ENCODE assay signal across 8 cellular contexts in the genomic region with DNA sequence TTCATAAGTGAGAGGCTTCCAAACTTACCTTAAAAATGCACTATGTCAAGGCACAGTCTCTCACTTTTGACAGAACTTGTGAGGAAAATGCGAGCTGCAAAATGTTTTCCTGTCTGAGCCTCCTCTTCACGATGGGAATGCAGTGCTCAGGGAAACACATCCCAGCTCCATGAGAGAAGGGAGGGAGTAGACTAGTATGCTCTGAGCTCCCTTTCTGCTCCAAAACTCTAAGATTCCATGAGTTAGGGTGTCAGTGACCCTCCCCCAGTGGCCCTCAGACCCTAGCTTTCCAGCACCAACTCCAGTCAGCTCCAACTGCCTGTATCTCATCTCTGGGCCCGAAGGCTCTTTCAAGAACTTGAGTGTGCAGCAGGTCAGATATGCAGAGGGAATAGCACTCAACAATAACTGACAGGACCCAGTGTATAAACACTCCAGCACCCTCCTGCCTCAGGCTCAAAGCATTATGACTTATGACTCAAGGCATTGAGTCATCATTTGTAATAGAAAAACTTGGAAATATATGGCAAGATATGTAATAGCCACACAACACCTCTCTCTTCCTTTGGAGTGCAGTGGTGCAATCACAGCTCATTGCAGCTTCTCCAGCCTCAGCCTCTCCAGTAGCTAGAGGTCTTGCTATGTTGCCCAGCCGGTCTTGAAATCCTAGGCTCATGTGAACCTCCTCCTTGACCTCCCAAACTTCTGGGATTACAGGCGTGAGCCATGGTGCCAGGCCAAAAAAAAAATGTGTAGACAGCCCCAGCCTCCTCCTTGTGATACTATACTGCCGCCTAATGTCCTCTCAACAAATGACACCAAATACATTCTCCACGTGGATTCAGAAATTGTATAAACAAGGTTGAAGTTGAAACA. TPM values are rescaled to one million over a fixed set of nuclear protein-coding genes. Genes with fewer than 3 reads are reported as not detected.
DNase-seq lines count a peak whose midpoint lies in the region; ATAC-seq and TF ChIP-seq lines count a peak whose summit lies in the region.

No MANE protein-coding gene starts in this region.

- DNase-seq in AG08395 (ENCODE audit: low spot score) (peak; percentile 70), GM10248 (ENCODE audit: extremely low spot score) (peak; percentile 59), NAMALWA (ENCODE audit: low spot score) (peak; percentile 64), T-cell (peak in 1 of 34 experiments; percentile 26), fibroblast of lung (ENCODE audit: low read depth in 2 of 2) (peak; percentile 91 to 98), osteoblast (ENCODE audit: insufficient read length, low spot score, missing footprints) (peak; percentile 90)

- POLR2A ChIA-PET in GM10248 (lab: Yijun Ruan, JAX), result no interaction called here
- POLR2A ChIA-PET in T-cell (lab: Charles Lee), result interaction anchor here in 1 of 2 donors (1.6 kb wide), 1 partner anchor 183 kb away, joined by 3 read pairs; no protein-coding TSS in a partner anchor

- H4K20me1 ChIP-seq in fibroblast of lung (ENCODE audit: control insufficient read depth, extremely low read depth, insufficient read depth, low read length) (no peaks in the 10 kb centered on the region), osteoblast (ENCODE audit: insufficient read depth, low read length) (peaks cover 3% of the 10 kb centered on the region)

- CTCF ChIA-PET in GM10248 (lab: Yijun Ruan, JAX) (interaction anchor here (0.6 to 2.5 kb wide), 12 partner anchors 9 to 219 kb away, joined by 3 to 14 read pairs (median 5); no protein-coding TSS in a partner anchor), T-cell (lab: Charles Lee) (interaction anchor here in 1 of 2 donors (0.6 to 0.9 kb wide), 4 partner anchors 14 to 393 kb away, joined by 3 to 4 read pairs (median 3); no protein-coding TSS in a partner anchor)

- peaks cover 7% of the 10 kb centered on the region for H3K4me1 ChIP-seq in fibroblast of lung (ENCODE audit: control insufficient read depth, extremely low read depth, insufficient read depth, low read length)
- H3K4me1 ChIP-seq in osteoblast (ENCODE audit: insufficient read depth, low read length), result peaks cover 22% of the 10 kb centered on the region

- no peak overlapping the region for H3K4me3 ChIP-seq in fibroblast of lung (replicated peaks in 1 of 4; ENCODE audit: control extremely low read depth in 1 of 4, insufficient read depth in 1 of 4, low read depth in 3 of 4, low read length in 4 of 4)
- H3K4me3 ChIP-seq in osteoblast (ENCODE audit: insufficient read depth, low read length), result no peak overlapping the region

- H3K4me2 ChIP-seq in fibroblast of lung (ENCODE audit: extremely low read depth, insufficient read depth, low read length) (no peak overlapping the region), osteoblast (ENCODE audit: insufficient read depth, low read length) (peak overlapping the region; percentile 44)

- peak; percentile 53 to 73 (median 58) for ATAC-seq in T-cell (replicated peaks in 1 of 4)
- ATAC-seq in GM19455 (IDR thresholded peaks at IDR 0.05; ENCODE audit: unreplicated experiment), result no peak
- no peak for ATAC-seq in HG03159 (IDR thresholded peaks at IDR 0.05; ENCODE audit: unreplicated experiment)

- H3K79me2 ChIP-seq in fibroblast of lung (ENCODE audit: control insufficient read depth, insufficient read depth, low read length), result no peaks in the 10 kb centered on the region
- no peaks in the 10 kb centered on the region for H3K79me2 ChIP-seq in osteoblast (ENCODE audit: insufficient read depth, low read length)

- H3K9me3 ChIP-seq in fibroblast of lung (ENCODE audit: control insufficient read depth, insufficient read depth, low read depth, low read length) (no peaks in the 10 kb centered on the region), osteoblast (ENCODE audit: low read depth, low read length) (no peaks in the 10 kb centered on the region)

- no peak overlapping the region for H3K9ac ChIP-seq in fibroblast of lung (ENCODE audit: insufficient read depth, low read length)

- H3K9me3 Mint-ChIP-seq in T-cell, result peaks cover 0 to 11% (median 6%) of the 10 kb centered on the region in 3 donors

- H3K27ac ChIP-seq in fibroblast of lung (ENCODE audit: insufficient read depth, low read length) (no peak overlapping the region), osteoblast (ENCODE audit: low read depth, low read length) (peak overlapping the region; percentile 31)

- H2AFZ ChIP-seq in fibroblast of lung (ENCODE audit: low read length) (no peak overlapping the region), osteoblast (ENCODE audit: low read length) (no peak overlapping the region)

- H3K36me3 ChIP-seq in fibroblast of lung (ENCODE audit: control insufficient read depth, insufficient read depth, low read length) (no peaks in the 10 kb centered on the region), osteoblast (ENCODE audit: insufficient read depth, low read length) (no peaks in the 10 kb centered on the region)

- H3K27me3 ChIP-seq in fibroblast of lung (ENCODE audit: control insufficient read depth, insufficient read depth, low read length), result peaks cover 2% of the 10 kb centered on the region
- H3K27me3 ChIP-seq in osteoblast (ENCODE audit: insufficient read depth, low read length), result peaks cover 8% of the 10 kb centered on the region

- peak overlapping the region in 1 of 2 donors; percentile 66 for H3K27ac Mint-ChIP-seq in T-cell

- no peak overlapping the region for H3K4me3 Mint-ChIP-seq in T-cell

- peaks cover 4 to 7% of the 10 kb centered on the region in 2 donors for H3K27me3 Mint-ChIP-seq in T-cell

- no peaks in the 10 kb centered on the region for H3K4me1 Mint-ChIP-seq in T-cell

- peak; percentile 66 for TF ChIP-seq CTCF in GM10248 (IDR thresholded peaks at IDR 0.05; ENCODE audit: control extremely low read depth, extremely low read depth, low read depth, missing control alignments)
- TF ChIP-seq CTCF in fibroblast of lung (conservative IDR thresholded peaks at IDR 0.05 in 1 of 2, IDR thresholded peaks at IDR 0.05 in 1 of 2; ENCODE audit: low read depth in 1 of 2, low read length in 2 of 2), result peak; percentile 89 to 95
- peak; percentile 98 for TF ChIP-seq CTCF in osteoblast (IDR thresholded peaks at IDR 0.05; ENCODE audit: extremely low read depth, low read depth, low read length)

- H3K36me3 Mint-ChIP-seq in T-cell, result peaks cover 7% of the 10 kb centered on the region

RNA-seq across cellular contexts. Expression of gene ENTPD6, which starts 16.7 kb away (rescaled TPM):
- total RNA-seq in T-cell (100 to 1,000 TPM in 1 of 5 donors, 10 to 100 TPM in 4; 80.5 to 102 (median 90.9) TPM), fibroblast of lung (49.6 and 56.5 TPM in 2 replicates), osteoblast (50.7 and 55.1 TPM in 2 replicates)
- polyA plus RNA-seq in fibroblast of lung, result 45.7 and 59.9 TPM in 2 replicates
- polyA plus RNA-seq in fibroblast of lung (2012), result 42.7 and 61.6 TPM in 2 replicates
- 84.2 and 94.2 TPM in 2 replicates for polyA minus RNA-seq in fibroblast of lung (ENCODE audit: low replicate concordance)

Comparison
In these comparisons a context has a peak if more than half of its experiments do, and no peak if none do; other contexts are left out.
1. ATAC-seq: peak in T-cell (4 of 4); none in GM19455 (single experiment) and HG03159 (single experiment).
2. Peak in every context shown above with its lines, with median percentiles within 50 percentile points of each other: CTCF ChIP-seq.